In genomic region chr14:100775831-100776591, GRCh38 we compare ENCODE assay signal across 1 cellular context.
TF ChIP-seq lines count a peak whose summit lies in the region.

No MANE protein-coding gene starts in this region.

TF ChIP-seq in H1, 55 proteins besides CTCF, POLR2A, EP300 and RAD21:
- TF ChIP-seq MAFK (IDR thresholded peaks at IDR 0.05; ENCODE audit: low read depth, low read length) (no peak), MAX (IDR thresholded peaks at IDR 0.05) (no peak), JUN (IDR thresholded peaks at IDR 0.05; ENCODE audit: low read depth, low read length) (no peak), NANOG (IDR thresholded peaks at IDR 0.05; ENCODE audit: insufficient read depth, low read depth, low read length, poor library complexity, severe bottlenecking) (no peak), POLR2AphosphoS5 (IDR thresholded peaks at IDR 0.05; ENCODE audit: low read depth, low read length) (no peak), ZNF274 (IDR thresholded peaks at IDR 0.05; ENCODE audit: borderline replicate concordance, extremely low read depth, low read length) (no peak), RBBP5 (IDR thresholded peaks at IDR 0.05; ENCODE audit: borderline replicate concordance, low read depth, low read length) (no peak), PHF8 (conservative IDR thresholded peaks at IDR 0.05; ENCODE audit: low read depth, low read length) (no peak), ASH2L (IDR thresholded peaks at IDR 0.05; ENCODE audit: low read length) (no peak)
